ENCODE assay signal across 28 cellular contexts in genomic region chr20:57934913-57935312, GRCh38.
"Had no signal": no experiment of that assay in that cellular context is flagged by ENCODE, and none has a peak within 500 bp of the region (broad histone marks: within the 10 kb centered on the region; RNA-seq: fewer than 3 reads in every experiment).

No MANE protein-coding gene starts in this region.

- H3K27ac ChIP-seq: adrenal gland, breast epithelium, SJCRH30, SK-N-MC had no signal

- H3K4me1 ChIP-seq: adrenal gland, breast epithelium had no signal

- H3K27ac Mint-ChIP-seq: activated CD4-positive, alpha-beta T cell treated with anti-CD3 and anti-CD28 coated beads for 36 hours; activated CD4-positive, alpha-beta T cell treated with anti-CD3 and anti-CD28 coated beads, Interleukin-2, amount 10 ng/mL, durations not matched to agents 7 days and 5 days; activated CD8-positive, alpha-beta T cell treated with anti-CD3 and anti-CD28 coated beads, Interleukin-2, amount 10 ng/mL, durations not matched to agents 7 days and 5 days; activated naive CD4-positive, alpha-beta T cell treated with anti-CD3 and anti-CD28 coated beads, Interleukin-2, amount 50 U/mL, for 24 hours; activated naive CD8-positive, alpha-beta T cell treated with anti-CD3 and anti-CD28 coated beads, Interleukin-2, amount 10 ng/mL, durations not matched to agents 7 days and 5 days; activated T-cell treated with anti-CD3 and anti-CD28 coated beads, Interleukin-2, amount 50 U/mL, for 24 hours; activated T-helper 2 cell treated with anti-CD3 and anti-CD28 coated beads, Interferon-gamma antibody, Interleukin-2, Interleukin-4, amounts not matched to agents 10 μg/mL and 5 μg/mL and 100 μg/mL, durations not matched to agents 14 hours and 24 hours and 36 hours; T-helper 2 cell treated with Interferon-gamma antibody and Interleukin-4, amounts not matched to agents 5 μg/mL and 100 μg/mL, for 36 hours; WTC11 had no signal

- H3K27me3 Mint-ChIP-seq: activated CD4-positive, alpha-beta T cell treated with anti-CD3 and anti-CD28 coated beads, Interleukin-2, amount 10 ng/mL, durations not matched to agents 7 days and 5 days; activated naive CD8-positive, alpha-beta T cell treated with anti-CD3 and anti-CD28 coated beads, Interleukin-2, amount 10 ng/mL, durations not matched to agents 7 days and 5 days had no signal

- H3K4me1 Mint-ChIP-seq: activated CD4-positive, alpha-beta T cell treated with anti-CD3 and anti-CD28 coated beads for 36 hours; activated CD4-positive, alpha-beta T cell treated with anti-CD3 and anti-CD28 coated beads, Interleukin-2, amount 10 ng/mL, durations not matched to agents 7 days and 5 days; activated naive CD4-positive, alpha-beta T cell treated with anti-CD3 and anti-CD28 coated beads, Interleukin-2, amount 50 U/mL, for 24 hours; activated naive CD8-positive, alpha-beta T cell treated with anti-CD3 and anti-CD28 coated beads, Interleukin-2, amount 10 ng/mL, durations not matched to agents 7 days and 5 days had no signal

- H3K36me3 Mint-ChIP-seq: activated naive CD4-positive, alpha-beta T cell treated with anti-CD3 and anti-CD28 coated beads, Interleukin-2, amount 50 U/mL, for 24 hours; activated naive CD8-positive, alpha-beta T cell treated with anti-CD3 and anti-CD28 coated beads, Interleukin-2, amount 10 ng/mL, durations not matched to agents 7 days and 5 days had no signal

- H3K36me3 ChIP-seq: adrenal gland, breast epithelium, SJCRH30 had no signal

- H3K9me3 Mint-ChIP-seq: activated CD4-positive, alpha-beta T cell treated with anti-CD3 and anti-CD28 coated beads, Interleukin-2, amount 10 ng/mL, durations not matched to agents 7 days and 5 days; activated naive CD4-positive, alpha-beta T cell treated with anti-CD3 and anti-CD28 coated beads, Interleukin-2, amount 50 U/mL, for 24 hours; activated naive CD8-positive, alpha-beta T cell treated with anti-CD3 and anti-CD28 coated beads, Interleukin-2, amount 10 ng/mL, durations not matched to agents 7 days and 5 days; activated T-cell treated with anti-CD3 and anti-CD28 coated beads, Interleukin-2, amount 50 U/mL, for 24 hours; activated T-helper 2 cell treated with anti-CD3 and anti-CD28 coated beads, Interferon-gamma antibody, Interleukin-2, Interleukin-4, amounts not matched to agents 10 μg/mL and 5 μg/mL and 100 μg/mL, durations not matched to agents 14 hours and 24 hours and 36 hours; T-helper 2 cell treated with Interferon-gamma antibody and Interleukin-4, amounts not matched to agents 5 μg/mL and 100 μg/mL, for 36 hours had no signal

- ATAC-seq: activated CD4-positive, alpha-beta T cell treated with anti-CD3 and anti-CD28 coated beads for 36 hours; activated CD4-positive, CD25-positive, alpha-beta regulatory T cell treated with anti-CD3 and anti-CD28 coated beads, Interleukin-2, amount 50 U/mL, for 24 hours; activated CD8-positive, alpha-beta T cell treated with anti-CD3 and anti-CD28 coated beads, Interleukin-2, amount 10 ng/mL, durations not matched to agents 7 days and 5 days; Panc1; WTC11 had no signal

- DNase-seq: activated CD4-positive, alpha-beta T cell treated with anti-CD3 and anti-CD28 coated beads for 36 hours; activated CD4-positive, alpha-beta T cell treated with anti-CD3 and anti-CD28 coated beads, Interleukin-2, amount 10 ng/mL, durations not matched to agents 7 days and 5 days; activated CD4-positive, alpha-beta T cell treated with anti-CD3 and anti-CD28 coated beads, Interleukin-2, amount 50 U/mL, for 48 hours; activated CD8-positive, alpha-beta T cell treated with anti-CD3 and anti-CD28 coated beads, Interleukin-2, amount 10 ng/mL, durations not matched to agents 7 days and 5 days; activated gamma-delta T cell; activated naive CD4-positive, alpha-beta T cell treated with Interleukin-2 at 50 U/mL for 16 hours; activated naive CD8-positive, alpha-beta T cell treated with anti-CD3 and anti-CD28 coated beads, Interleukin-2, amount 10 ng/mL, durations not matched to agents 7 days and 5 days; activated T-cell treated with anti-CD3 and anti-CD28 coated beads, Interleukin-2, amount 50 U/mL, for 24 hours; adrenal gland; Karpas-422; NCI-H1048; NCI-H1105 treated with DMSO at 0.1 percent for 48 hours; NCI-H1436; NCI-H1694; NCI-H2081 treated with DMSO at 0.1 percent for 48 hours; NCI-H345; NCI-H524 treated with DMSO at 0.1 percent for 48 hours; SHP77; SJCRH30 had no signal

- H3K9me3 ChIP-seq: adrenal gland, body of pancreas, breast epithelium, SJCRH30 had no signal

- H3K4me3 Mint-ChIP-seq: activated CD4-positive, alpha-beta T cell treated with anti-CD3 and anti-CD28 coated beads for 36 hours; activated CD4-positive, alpha-beta T cell treated with anti-CD3 and anti-CD28 coated beads, Interleukin-2, amount 10 ng/mL, durations not matched to agents 7 days and 5 days; activated CD8-positive, alpha-beta T cell treated with anti-CD3 and anti-CD28 coated beads, Interleukin-2, amount 10 ng/mL, durations not matched to agents 7 days and 5 days; activated naive CD4-positive, alpha-beta T cell treated with anti-CD3 and anti-CD28 coated beads, Interleukin-2, amount 50 U/mL, for 24 hours; activated naive CD8-positive, alpha-beta T cell treated with anti-CD3 and anti-CD28 coated beads, Interleukin-2, amount 10 ng/mL, durations not matched to agents 7 days and 5 days; activated T-cell treated with anti-CD3 and anti-CD28 coated beads, Interleukin-2, amount 50 U/mL, for 24 hours; T-helper 2 cell treated with Interferon-gamma antibody and Interleukin-4, amounts not matched to agents 5 μg/mL and 100 μg/mL, for 36 hours; WTC11 had no signal

- H3K27me3 ChIP-seq: adrenal gland, body of pancreas, breast epithelium, SJCRH30 had no signal

- H3K4me3 ChIP-seq: adrenal gland, body of pancreas, breast epithelium, SJCRH30, SK-N-MC had no signal
